ENCODE assay signal across 8 cellular contexts in the genomic region with DNA sequence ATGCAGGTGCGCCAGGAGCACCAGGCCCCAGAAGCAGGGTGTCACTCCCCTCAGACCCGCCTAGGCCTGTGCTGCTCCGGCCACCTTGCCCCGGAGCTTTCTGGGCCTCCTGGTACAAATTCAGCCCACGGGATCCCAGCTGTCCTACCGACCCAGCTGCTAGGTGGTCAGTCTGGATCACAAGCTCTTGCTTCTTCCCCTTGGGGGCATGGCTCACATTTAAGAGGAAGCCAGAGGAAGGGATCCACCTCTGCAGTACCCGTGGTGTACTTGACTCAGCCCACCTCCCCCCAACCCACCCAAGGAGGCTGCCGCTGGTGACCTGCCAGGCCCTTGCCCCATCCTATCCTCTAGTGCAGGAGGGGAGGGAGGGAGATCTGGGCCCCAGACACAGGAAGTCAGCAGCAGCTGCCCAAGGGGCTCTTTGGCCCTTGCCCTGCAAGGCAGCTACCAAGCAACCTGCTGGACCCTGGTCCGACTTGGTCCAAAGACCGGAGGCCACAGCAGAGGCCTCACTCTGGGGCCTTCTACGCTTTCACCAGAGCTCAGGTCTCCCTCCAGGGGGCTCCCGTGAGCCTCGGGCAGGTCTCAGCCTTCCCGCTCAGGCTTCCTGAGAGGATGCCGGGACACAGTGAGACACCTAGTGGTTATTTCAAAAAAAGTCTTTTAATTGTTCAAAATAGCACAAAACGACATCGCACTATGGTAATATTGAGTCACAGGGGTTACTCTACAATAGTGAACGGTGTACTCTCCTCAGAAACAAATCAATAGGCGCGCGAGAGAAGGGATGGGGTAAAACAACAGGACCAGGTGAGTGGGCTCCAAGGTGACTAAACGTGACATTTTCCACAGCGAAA. TPM values are rescaled to one million over a fixed set of nuclear protein-coding genes. Genes with fewer than 3 reads are reported as not detected.
A peak's percentile ranks its signal among the peaks of the same experiment; 100 is the strongest.
DNase-seq lines count a peak whose midpoint lies in the region; ATAC-seq and TF ChIP-seq lines count a peak whose summit lies in the region.

No MANE protein-coding gene starts in this region.

- no peak for TF ChIP-seq RAD21 in HCT116 (IDR thresholded peaks at IDR 0.05; ENCODE audit: low read depth)

- H3K4me1 ChIP-seq in HCT116 (ENCODE audit: control insufficient read depth in 1 of 2, insufficient read depth in 2 of 2, low read length in 2 of 2), result no peaks in the 10 kb centered on the region; a peak in 1 of 4 replicates

- no peaks in the 10 kb centered on the region for H3K79me2 ChIP-seq in HCT116 (ENCODE audit: insufficient read depth, low read length)

- BruUV-seq in HCT116 (replicated peaks; lab: Mats Ljungman, UMichigan), result no TSS peak

- CTCF ChIA-PET in HCT116 (lab: Charles Lee), result interaction anchor here (0.6 to 1.5 kb wide), 13 partner anchors 9 to 408 kb away, joined by 3 to 14 read pairs (median 5); a partner anchor contains a TSS

- H3K9me2 ChIP-seq in HCT116 (ENCODE audit: insufficient read depth), result no peaks in the 10 kb centered on the region

- peak overlapping the region; percentile 38; the same call in 1 of the 2 replicates for H3K27ac ChIP-seq in HCT116 (ENCODE audit: low read depth, low read length)

- POLR2A ChIA-PET in HCT116 (lab: Charles Lee), result interaction anchor here (0.8 to 1.1 kb wide), 3 partner anchors 12 to 26 kb away, joined by 3 read pairs; a partner anchor contains a TSS

- no peak overlapping the region for H2AFZ ChIP-seq in HCT116 (ENCODE audit: low read depth, low read length, poor library complexity, severe bottlenecking)

- H4K20me1 ChIP-seq in HCT116 (ENCODE audit: insufficient read depth), result no peaks in the 10 kb centered on the region

- peak in 2 of 3 experiments; percentile 78 to 84; a peak in 4 of 6 replicates for TF ChIP-seq CTCF in HCT116 (IDR thresholded peaks at IDR 0.05 in 2 of 3, conservative IDR thresholded peaks at IDR 0.05 in 1 of 3; ENCODE audit: borderline replicate concordance in 1 of 3, insufficient read depth in 1 of 3, low read depth in 2 of 3, low read length in 2 of 3)

- peak; percentile 77 for DNase-seq in EH (ENCODE audit: low read depth)
- DNase-seq in HCT116 (ENCODE audit: low read depth, low spot score), result peak; percentile 67
- DNase-seq in NCI-H1048 (lab: John Stamatoyannopoulos, UW), result peak; percentile 63
- DNase-seq in activated naive CD4-positive, alpha-beta T cell treated with anti-CD3 and anti-CD28 coated beads, Interleukin-2, amount 50 U/mL, for 16 hours, result peak; percentile 80
- DNase-seq in germinal center (ENCODE audit: low spot score), result peak; percentile 75
- peak; percentile 66 for DNase-seq in pons (ENCODE audit: low spot score)

- H3K9me3 ChIP-seq in HCT116 (ENCODE audit: control insufficient read depth in 1 of 2, insufficient read depth in 1 of 2, low read depth in 1 of 2, low read length in 2 of 2), result no peaks in the 10 kb centered on the region

- no peak overlapping the region for H3K9ac ChIP-seq in HCT116 (ENCODE audit: low read length)

- H3K27me3 ChIP-seq in HCT116 (ENCODE audit: insufficient read depth, low read length), result no peaks in the 10 kb centered on the region

- ATAC-seq in HCT116 (peak; percentile 94), SK-N-SH treated with all-trans-retinoic acid at 6 μM for 48 hours (peak; percentile 91), GM19324 (IDR thresholded peaks at IDR 0.05; ENCODE audit: low FRiP score, unreplicated experiment) (no peak)

- RAD21 ChIA-PET in HCT116 (lab: Charles Lee; ENCODE audit: low non-redundant PET in 1 of 2, low total read pairs in 2 of 2, uncharacterized antibody in 2 of 2, unreplicated experiment in 2 of 2), result no interaction called here

- intact Hi-C loops in HCT116 (cut with micrococcal nuclease), result loop anchor here (1.0 kb wide), 2 partner anchors 23 to 183 kb away; a partner anchor contains a TSS

- no peak overlapping the region for H3K4me2 ChIP-seq in HCT116 (ENCODE audit: low read length)

- H3K36me3 ChIP-seq in HCT116 (ENCODE audit: control insufficient read depth in 1 of 2, insufficient read depth in 2 of 2, low read length in 2 of 2), result peaks cover 0 to 6% of the 10 kb centered on the region in 2 experiments; a peak in 1 of 4 replicates

- no peak overlapping the region for H3K4me3 ChIP-seq in HCT116 (replicated peaks in 1 of 2; ENCODE audit: low read depth in 1 of 2, low read length in 2 of 2)

- TF ChIP-seq POLR2A in HCT116 (IDR thresholded peaks at IDR 0.05; ENCODE audit: borderline replicate concordance, extremely low read depth, insufficient read depth, insufficient read length), result no peak

TF ChIP-seq in HCT116, 20 proteins besides CTCF, POLR2A, EP300 and RAD21:
- TF ChIP-seq TCF7L2 (IDR thresholded peaks at IDR 0.05; ENCODE audit: borderline replicate concordance, extremely low read depth, insufficient read depth, insufficient read length) (no peak), ELF1 (IDR thresholded peaks at IDR 0.05; ENCODE audit: borderline replicate concordance, low read depth) (no peak), ZFX (IDR thresholded peaks at IDR 0.05) (0 out of 2 replicates have a peak, but pooled peaks have one; percentile 14), ZNF274 (IDR thresholded peaks at IDR 0.05; ENCODE audit: low read depth, low read length) (no peak), JUND (IDR thresholded peaks at IDR 0.05) (no peak)

TF ChIP-seq in SK-N-SH treated with all-trans-retinoic acid at 6 μM for 48 hours, 23 proteins besides CTCF, POLR2A, EP300 and RAD21 (continues in another document):
- TF ChIP-seq, protein P1, sequence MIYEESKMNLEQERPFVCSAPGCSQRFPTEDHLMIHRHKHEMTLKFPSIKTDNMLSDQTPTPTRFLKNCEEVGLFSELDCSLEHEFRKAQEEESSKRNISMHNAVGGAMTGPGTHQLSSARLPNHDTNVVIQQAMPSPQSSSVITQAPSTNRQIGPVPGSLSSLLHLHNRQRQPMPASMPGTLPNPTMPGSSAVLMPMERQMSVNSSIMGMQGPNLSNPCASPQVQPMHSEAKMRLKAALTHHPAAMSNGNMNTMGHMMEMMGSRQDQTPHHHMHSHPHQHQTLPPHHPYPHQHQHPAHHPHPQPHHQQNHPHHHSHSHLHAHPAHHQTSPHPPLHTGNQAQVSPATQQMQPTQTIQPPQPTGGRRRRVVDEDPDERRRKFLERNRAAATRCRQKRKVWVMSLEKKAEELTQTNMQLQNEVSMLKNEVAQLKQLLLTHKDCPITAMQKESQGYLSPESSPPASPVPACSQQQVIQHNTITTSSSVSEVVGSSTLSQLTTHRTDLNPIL (CRISPR knock-in tag; IDR thresholded peaks at IDR 0.05; ENCODE audit: low read depth), result no peak
- TF ChIP-seq, protein P2, sequence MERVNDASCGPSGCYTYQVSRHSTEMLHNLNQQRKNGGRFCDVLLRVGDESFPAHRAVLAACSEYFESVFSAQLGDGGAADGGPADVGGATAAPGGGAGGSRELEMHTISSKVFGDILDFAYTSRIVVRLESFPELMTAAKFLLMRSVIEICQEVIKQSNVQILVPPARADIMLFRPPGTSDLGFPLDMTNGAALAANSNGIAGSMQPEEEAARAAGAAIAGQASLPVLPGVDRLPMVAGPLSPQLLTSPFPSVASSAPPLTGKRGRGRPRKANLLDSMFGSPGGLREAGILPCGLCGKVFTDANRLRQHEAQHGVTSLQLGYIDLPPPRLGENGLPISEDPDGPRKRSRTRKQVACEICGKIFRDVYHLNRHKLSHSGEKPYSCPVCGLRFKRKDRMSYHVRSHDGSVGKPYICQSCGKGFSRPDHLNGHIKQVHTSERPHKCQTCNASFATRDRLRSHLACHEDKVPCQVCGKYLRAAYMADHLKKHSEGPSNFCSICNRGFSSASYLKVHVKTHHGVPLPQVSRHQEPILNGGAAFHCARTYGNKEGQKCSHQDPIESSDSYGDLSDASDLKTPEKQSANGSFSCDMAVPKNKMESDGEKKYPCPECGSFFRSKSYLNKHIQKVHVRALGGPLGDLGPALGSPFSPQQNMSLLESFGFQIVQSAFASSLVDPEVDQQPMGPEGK (CRISPR knock-in tag; IDR thresholded peaks at IDR 0.05; ENCODE audit: borderline replicate concordance), result no peak
- TF ChIP-seq GLIS3 (CRISPR knock-in tag; IDR thresholded peaks at IDR 0.05) (no peak), ESRRG (CRISPR knock-in tag; IDR thresholded peaks at IDR 0.05) (no peak), ZNF8 (CRISPR knock-in tag; IDR thresholded peaks at IDR 0.05) (no peak), TOX (CRISPR knock-in tag; IDR thresholded peaks at IDR 0.05; ENCODE audit: borderline replicate concordance) (no peak), ZFP30 (CRISPR knock-in tag; IDR thresholded peaks at IDR 0.05) (no peak), CSDC2 (CRISPR knock-in tag; IDR thresholded peaks at IDR 0.05) (no peak), BACH2 (CRISPR knock-in tag; IDR thresholded peaks at IDR 0.05; ENCODE audit: borderline replicate concordance) (no peak)
- TF ChIP-seq, protein P3, sequence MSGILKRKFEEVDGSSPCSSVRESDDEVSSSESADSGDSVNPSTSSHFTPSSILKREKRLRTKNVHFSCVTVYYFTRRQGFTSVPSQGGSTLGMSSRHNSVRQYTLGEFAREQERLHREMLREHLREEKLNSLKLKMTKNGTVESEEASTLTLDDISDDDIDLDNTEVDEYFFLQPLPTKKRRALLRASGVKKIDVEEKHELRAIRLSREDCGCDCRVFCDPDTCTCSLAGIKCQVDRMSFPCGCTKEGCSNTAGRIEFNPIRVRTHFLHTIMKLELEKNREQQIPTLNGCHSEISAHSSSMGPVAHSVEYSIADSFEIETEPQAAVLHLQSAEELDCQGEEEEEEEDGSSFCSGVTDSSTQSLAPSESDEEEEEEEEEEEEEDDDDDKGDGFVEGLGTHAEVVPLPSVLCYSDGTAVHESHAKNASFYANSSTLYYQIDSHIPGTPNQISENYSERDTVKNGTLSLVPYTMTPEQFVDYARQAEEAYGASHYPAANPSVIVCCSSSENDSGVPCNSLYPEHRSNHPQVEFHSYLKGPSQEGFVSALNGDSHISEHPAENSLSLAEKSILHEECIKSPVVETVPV (CRISPR knock-in tag; IDR thresholded peaks at IDR 0.05), result no peak

RNA-seq across cellular contexts. Expression of a gene that starts 2.7 kb away (rescaled TPM):
- 1.3 TPM for total RNA-seq in HCT116 (2021; ENCODE audit: unreplicated experiment)
- polyA plus RNA-seq in HCT116 (2012), result 0.30 and 0.52 TPM in 2 replicates

RNA-seq across cellular contexts. Expression of a gene that starts 12.3 kb away (rescaled TPM):
- total RNA-seq in HCT116 (2021; ENCODE audit: unreplicated experiment), result 124 TPM
- 135 and 156 TPM in 2 replicates for polyA plus RNA-seq in HCT116 (2012)

RNA-seq across cellular contexts. Expression of a gene that starts 21.1 kb away (rescaled TPM):
- total RNA-seq in HCT116 (2021; ENCODE audit: unreplicated experiment), result 67.4 TPM
- polyA plus RNA-seq in HCT116 (2012), result 41.2 and 44.2 TPM in 2 replicates

RNA-seq across cellular contexts. Expression of a gene that starts 24.5 kb away (rescaled TPM):
- total RNA-seq in HCT116 (2021; ENCODE audit: unreplicated experiment), result 72.8 TPM
- 30.8 and 35.3 TPM in 2 replicates for polyA plus RNA-seq in HCT116 (2012)

RNA-seq across cellular contexts. Expression of a gene that starts 25.4 kb away (rescaled TPM):
- total RNA-seq in HCT116 (2021; ENCODE audit: unreplicated experiment), result 12.6 TPM
- polyA plus RNA-seq in HCT116 (2012), result 7.5 and 9.6 TPM in 2 replicates
